17 cellular contexts compared by ENCODE assay signal in genomic region chr2:128157644-128158043, GRCh38.
A peak's percentile ranks its signal among the peaks of the same experiment; 100 is the strongest.
DNase-seq lines count a peak whose midpoint lies in the region; ATAC-seq and TF ChIP-seq lines count a peak whose summit lies in the region.
"Had no signal": no experiment of that assay in that cellular context is flagged by ENCODE, and none has a peak within 500 bp of the region (broad histone marks: within the 10 kb centered on the region; RNA-seq: fewer than 3 reads in every experiment).

No MANE protein-coding gene starts in this region.

- H3K4me3 ChIP-seq in skeletal muscle tissue (ENCODE audit: low read length in 3 of 3) (no peak overlapping the region), trophoblast cell (ENCODE audit: low read depth, low read length) (no peak overlapping the region)

- H3K9me3 Mint-ChIP-seq in natural killer cell: no peaks in the 10 kb centered on the region
- no peaks in the 10 kb centered on the region for H3K9me3 Mint-ChIP-seq in natural killer cell treated with Interleukin-12 subunit alpha and Interleukin-12 subunit beta and Interleukin-15 and Interleukin-18, amount 100 ng/mL, for 72 hours
- H3K9me3 Mint-ChIP-seq: CD4-positive, alpha-beta memory T cell; HFFc6 had no signal

- peaks cover 0 to 12% of the 10 kb centered on the region in 2 donors for H3K4me1 Mint-ChIP-seq in natural killer cell
- peaks cover 2% of the 10 kb centered on the region in 2 donors for H3K4me1 Mint-ChIP-seq in natural killer cell treated with Interleukin-12 subunit alpha and Interleukin-12 subunit beta and Interleukin-15 and Interleukin-18, amount 100 ng/mL, for 72 hours (ENCODE audit: low read depth in 2 of 2)

- no peak overlapping the region for H3K4me2 ChIP-seq in trophoblast cell (ENCODE audit: low read length)

- no peak overlapping the region for H2AFZ ChIP-seq in trophoblast cell (ENCODE audit: insufficient read depth, low read length, poor library complexity)

- no peak overlapping the region for H3K4me3 Mint-ChIP-seq in natural killer cell
- no peak overlapping the region for H3K4me3 Mint-ChIP-seq in natural killer cell treated with Interleukin-12 subunit alpha and Interleukin-12 subunit beta and Interleukin-15 and Interleukin-18, amount 100 ng/mL, for 72 hours
- H3K4me3 Mint-ChIP-seq: CD4-positive, alpha-beta memory T cell; HFFc6 had no signal

- no peak overlapping the region for H3K18ac ChIP-seq in trophoblast cell (ENCODE audit: low read length)

- H3K27me3 Mint-ChIP-seq in natural killer cell (ENCODE audit: low read depth in 2 of 2): no peaks in the 10 kb centered on the region
- H3K27me3 Mint-ChIP-seq in natural killer cell treated with Interleukin-12 subunit alpha and Interleukin-12 subunit beta and Interleukin-15 and Interleukin-18, amount 100 ng/mL, for 72 hours: no peaks in the 10 kb centered on the region
- H3K27me3 Mint-ChIP-seq: CD4-positive, alpha-beta memory T cell had no signal

- H3K36me3 Mint-ChIP-seq in natural killer cell: peaks cover 11% of the 10 kb centered on the region
- H3K36me3 Mint-ChIP-seq in natural killer cell treated with Interleukin-12 subunit alpha and Interleukin-12 subunit beta and Interleukin-15 and Interleukin-18, amount 100 ng/mL, for 72 hours: peaks cover 31% of the 10 kb centered on the region

- no peaks in the 10 kb centered on the region for H3K79me1 ChIP-seq in trophoblast cell (ENCODE audit: low read length)

- no peak overlapping the region for H4K91ac ChIP-seq in trophoblast cell (ENCODE audit: low read depth, low read length)

- no peaks in the 10 kb centered on the region for H3K9me3 ChIP-seq in skeletal muscle tissue (ENCODE audit: control insufficient read depth in 3 of 3, low read length in 3 of 3)
- H3K9me3 ChIP-seq in trophoblast cell (ENCODE audit: insufficient read depth, low read depth, low read length): no peaks in the 10 kb centered on the region

- peak overlapping the region; percentile 2 to 42 for H3K27ac Mint-ChIP-seq in natural killer cell
- no peak overlapping the region for H3K27ac Mint-ChIP-seq in natural killer cell treated with Interleukin-12 subunit alpha and Interleukin-12 subunit beta and Interleukin-15 and Interleukin-18, amount 100 ng/mL, for 72 hours
- H3K27ac Mint-ChIP-seq: HFFc6 had no signal

- H3K9ac ChIP-seq in skeletal muscle tissue (ENCODE audit: low read depth in 1 of 3, low read length in 3 of 3): no peak overlapping the region
- no peak overlapping the region for H3K9ac ChIP-seq in trophoblast cell (ENCODE audit: low read length)

- H4K8ac ChIP-seq in trophoblast cell (ENCODE audit: low read depth, low read length): no peak overlapping the region

- H2BK12ac ChIP-seq in trophoblast cell (ENCODE audit: low read length): no peak overlapping the region

- no peak overlapping the region for H3K4ac ChIP-seq in trophoblast cell (ENCODE audit: low read depth, low read length)

- H3K27ac ChIP-seq in skeletal muscle tissue (ENCODE audit: low read depth, low read length) (peak overlapping the region; percentile 29), trophoblast cell (ENCODE audit: low read depth, low read length) (no peak overlapping the region)

- H2AK5ac ChIP-seq in trophoblast cell (ENCODE audit: low read length): no peak overlapping the region

- no peak overlapping the region for H4K12ac ChIP-seq in trophoblast cell (ENCODE audit: low read depth, low read length)

- no peak for TF ChIP-seq CTCF in natural killer cell (IDR thresholded peaks at IDR 0.05)

- no peak for ATAC-seq in natural killer cell
- ATAC-seq in natural killer cell treated with Interleukin-12 subunit alpha and Interleukin-12 subunit beta and Interleukin-15 and Interleukin-18, amount 100 ng/mL, for 72 hours: no peak

- no peaks in the 10 kb centered on the region for H3K79me2 ChIP-seq in trophoblast cell (ENCODE audit: control insufficient read depth, insufficient read depth, low read length, poor library complexity)

- no peak overlapping the region for H2BK120ac ChIP-seq in trophoblast cell (ENCODE audit: insufficient read depth, low read length, poor library complexity)

- H3K36me3 ChIP-seq in skeletal muscle tissue (ENCODE audit: control insufficient read depth in 3 of 3, insufficient read depth in 3 of 3, low read length in 3 of 3) (peaks cover 4 to 50% (median 38%) of the 10 kb centered on the region in 3 donors), trophoblast cell (ENCODE audit: control insufficient read depth in 1 of 2, insufficient read depth in 2 of 2, low read length in 2 of 2) (peaks cover 10 to 21% of the 10 kb centered on the region in 2 experiments)

- no peak overlapping the region for H3K23ac ChIP-seq in trophoblast cell (ENCODE audit: low read length)

- peaks cover 0 to 4% (median 2%) of the 10 kb centered on the region in 3 donors for H3K4me1 ChIP-seq in skeletal muscle tissue (ENCODE audit: control insufficient read depth in 3 of 3, insufficient read depth in 3 of 3, low read length in 3 of 3)
- H3K4me1 ChIP-seq in trophoblast cell (ENCODE audit: control insufficient read depth in 1 of 2, insufficient read depth in 2 of 2, low read length in 2 of 2): no peaks in the 10 kb centered on the region

- WGBS in trophoblast cell (ENCODE audit: extremely low coverage, insufficient coverage, insufficient read length): no CpG with 5 or more reads among the region's 3 CpGs

- H3K27me3 ChIP-seq in skeletal muscle tissue (ENCODE audit: control insufficient read depth in 3 of 3, insufficient read depth in 3 of 3, low read length in 3 of 3) (no peaks in the 10 kb centered on the region), trophoblast cell (ENCODE audit: insufficient read depth, low read length) (no peaks in the 10 kb centered on the region)

- H2BK5ac ChIP-seq in trophoblast cell (ENCODE audit: low read depth, low read length, poor library complexity): no peak overlapping the region

- H3K14ac ChIP-seq in trophoblast cell (ENCODE audit: low read length): no peak overlapping the region

- intact Hi-C loops in natural killer cell (cut with micrococcal nuclease): no loop called here

- no peak for DNase-seq in natural killer cell
- DNase-seq in natural killer cell treated with Interleukin-12 subunit alpha and Interleukin-12 subunit beta and Interleukin-15 and Interleukin-18, amount 100 ng/mL, for 72 hours (ENCODE audit: low spot score): no peak
- peak; percentile 43 for DNase-seq in LHCN-M2 (ENCODE audit: low read depth)
- peak; percentile 83 for DNase-seq in myocyte (ENCODE audit: low read depth)
- no peak for DNase-seq in NCI-H69 (lab: John Stamatoyannopoulos, UW)
- no peak for DNase-seq in trophoblast cell
- DNase-seq in cerebellar nuclear complex (lab: John Stamatoyannopoulos, UW): no peak
- DNase-seq: ACHN; C1 segment of cervical spinal cord; CD4-positive, alpha-beta memory T cell; DMS153; DMS79 treated with DMSO at 0.1 percent for 48 hours; GDM1; HCEC 1CT; HFFc6; IMR-90 had no signal

Comparison
In these comparisons a context has a peak if more than half of its experiments do, and no peak if none do; other contexts are left out.
1. H3K27ac Mint-ChIP-seq: peak in natural killer cell (2 of 2); none in natural killer cell treated with Interleukin-12 subunit alpha and Interleukin-12 subunit beta and Interleukin-15 and Interleukin-18, amount 100 ng/mL, for 72 hours (0 of 2).
2. DNase-seq: peak in LHCN-M2 (single experiment) and myocyte (single experiment); none in natural killer cell (single experiment), natural killer cell treated with Interleukin-12 subunit alpha and Interleukin-12 subunit beta and Interleukin-15 and Interleukin-18, amount 100 ng/mL, for 72 hours (single experiment), NCI-H69 (single experiment), trophoblast cell (0 of 2) and cerebellar nuclear complex (0 of 2).